ENCODE assay signal across 11 cellular contexts in the genomic region with DNA sequence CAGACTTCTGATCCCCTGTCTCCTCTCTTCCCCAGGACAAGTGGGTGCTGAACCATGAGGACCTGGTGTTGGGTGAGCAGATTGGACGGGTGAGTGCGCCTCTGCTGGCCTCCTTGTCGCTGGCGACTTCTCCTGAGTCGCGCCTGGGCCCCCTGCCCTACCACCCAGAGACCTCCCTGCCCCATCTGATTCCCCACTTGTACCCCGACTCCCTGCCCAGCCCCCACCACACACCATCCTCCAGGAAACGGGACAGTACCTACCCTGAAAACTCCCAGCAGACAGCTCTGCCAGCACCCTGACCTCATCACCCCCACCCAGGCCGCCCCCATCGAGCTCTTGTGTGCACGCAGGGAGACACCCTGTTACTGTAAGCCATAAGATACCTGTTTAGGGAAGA. TPM values are rescaled to one million over a fixed set of nuclear protein-coding genes. Genes with fewer than 3 reads are reported as not detected.
DNase-seq lines count a peak whose midpoint lies in the region; ATAC-seq and TF ChIP-seq lines count a peak whose summit lies in the region.
"Had no signal": no experiment of that assay in that cellular context is flagged by ENCODE, and none has a peak within 500 bp of the region (broad histone marks: within the 10 kb centered on the region; RNA-seq: fewer than 3 reads in every experiment).

No MANE protein-coding gene starts in this region.

- H3K4me3 ChIP-seq in right cardiac atrium (ENCODE audit: low read length) (no peak overlapping the region), left ventricle myocardium inferior (no peak overlapping the region)

- H3K27me3 ChIP-seq in right cardiac atrium (ENCODE audit: control insufficient read depth, insufficient read depth) (no peaks in the 10 kb centered on the region), left ventricle myocardium inferior (ENCODE audit: low read depth) (no peaks in the 10 kb centered on the region)

- no peak for TF ChIP-seq CTCF in left ventricle myocardium inferior (IDR thresholded peaks at IDR 0.05; ENCODE audit: borderline replicate concordance)
- no peak for TF ChIP-seq CTCF in chondrocyte (IDR thresholded peaks at IDR 0.05)

- no peaks in the 10 kb centered on the region for H3K27me3 Mint-ChIP-seq in activated CD4-positive, alpha-beta T cell treated with anti-CD3 and anti-CD28 coated beads, Interleukin-2, amount 10 ng/mL, durations not matched to agents 24 days and 14 days
- no peaks in the 10 kb centered on the region for H3K27me3 Mint-ChIP-seq in chondrocyte (ENCODE audit: low read depth)
- no peaks in the 10 kb centered on the region for H3K27me3 Mint-ChIP-seq in stimulated activated naive B cell treated with anti-CD40 and anti-IgM and Interleukin-4, amounts not matched to agents 10 μg/mL and 1 μg/mL and 100 μg/mL, for 72 hours

- 95% methylated on average over 11 of the region's 11 CpGs for WGBS in right cardiac atrium

- intact Hi-C loops in activated CD4-positive, alpha-beta T cell treated with anti-CD3 and anti-CD28 coated beads, Interleukin-2, amount 10 ng/mL, durations not matched to agents 24 days and 14 days (cut with micrococcal nuclease): no loop called here
- intact Hi-C loops in right cardiac atrium (cut with DNase I): no loop called here
- intact Hi-C loops in left ventricle myocardium inferior (cut with micrococcal nuclease): no loop called here

- no peak for DNase-seq in activated CD4-positive, alpha-beta T cell treated with anti-CD3 and anti-CD28 coated beads, Interleukin-2, amount 10 ng/mL, durations not matched to agents 24 days and 14 days
- no peak for DNase-seq in activated CD4-positive, alpha-beta T cell treated with anti-CD3 and anti-CD28 coated beads, Interleukin-2, amount 50 U/mL, for 4 hours
- DNase-seq in right cardiac atrium (peak in 2 of 3 donors; percentile 29 to 46), left ventricle myocardium inferior (no peak), chondrocyte (ENCODE audit: low spot score) (peak; percentile 81), NCI-H146 treated with DMSO at 0.1 percent for 48 hours (lab: John Stamatoyannopoulos, UW; ENCODE audit: unreplicated experiment) (no peak)
- DNase-seq in stimulated activated naive B cell treated with anti-CD40 and anti-IgM and Interleukin-4, amounts not matched to agents 10 μg/mL and 1 μg/mL and 100 μg/mL, for 72 hours: no peak
- DNase-seq: DMS53, GF-D8 had no signal

- ATAC-seq in right cardiac atrium (no peak), HG02852 (IDR thresholded peaks at IDR 0.05; ENCODE audit: unreplicated experiment) (no peak)
- ATAC-seq in stimulated activated naive B cell treated with anti-CD40 and anti-IgM and Interleukin-4, amounts not matched to agents 10 μg/mL and 1 μg/mL and 100 μg/mL, for 72 hours (replicated peaks): no peak

- H3K27ac Mint-ChIP-seq in activated CD4-positive, alpha-beta T cell treated with anti-CD3 and anti-CD28 coated beads, Interleukin-2, amount 10 ng/mL, durations not matched to agents 24 days and 14 days: peak overlapping the region; percentile 37
- H3K27ac Mint-ChIP-seq in chondrocyte (ENCODE audit: unreplicated experiment): no peak overlapping the region
- peak overlapping the region; percentile 59 for H3K27ac Mint-ChIP-seq in stimulated activated naive B cell treated with anti-CD40 and anti-IgM and Interleukin-4, amounts not matched to agents 10 μg/mL and 1 μg/mL and 100 μg/mL, for 72 hours

- H3K9me3 ChIP-seq in right cardiac atrium (ENCODE audit: control insufficient read depth, low read length) (no peaks in the 10 kb centered on the region), left ventricle myocardium inferior (replicated peaks) (no peaks in the 10 kb centered on the region)

- peaks cover 87% of the 10 kb centered on the region for H3K36me3 ChIP-seq in left ventricle myocardium inferior

- H3K27ac ChIP-seq in right cardiac atrium (ENCODE audit: low read length): no peak overlapping the region
- no peak overlapping the region for H3K27ac ChIP-seq in left ventricle myocardium inferior (replicated peaks)
- H3K27ac ChIP-seq: 22Rv1 had no signal

- H3K36me3 Mint-ChIP-seq in activated CD4-positive, alpha-beta T cell treated with anti-CD3 and anti-CD28 coated beads, Interleukin-2, amount 10 ng/mL, durations not matched to agents 24 days and 14 days (ENCODE audit: low read depth): peaks cover 60% of the 10 kb centered on the region
- no peaks in the 10 kb centered on the region for H3K36me3 Mint-ChIP-seq in chondrocyte (ENCODE audit: low read depth)
- peaks cover 10 to 25% of the 10 kb centered on the region in 2 donors for H3K36me3 Mint-ChIP-seq in stimulated activated naive B cell treated with anti-CD40 and anti-IgM and Interleukin-4, amounts not matched to agents 10 μg/mL and 1 μg/mL and 100 μg/mL, for 72 hours

- H3K4me3 Mint-ChIP-seq in activated CD4-positive, alpha-beta T cell treated with anti-CD3 and anti-CD28 coated beads, Interleukin-2, amount 10 ng/mL, durations not matched to agents 24 days and 14 days: no peak overlapping the region
- H3K4me3 Mint-ChIP-seq in chondrocyte (ENCODE audit: unreplicated experiment): no peak overlapping the region
- no peak overlapping the region for H3K4me3 Mint-ChIP-seq in stimulated activated naive B cell treated with anti-CD40 and anti-IgM and Interleukin-4, amounts not matched to agents 10 μg/mL and 1 μg/mL and 100 μg/mL, for 72 hours

- no peaks in the 10 kb centered on the region for H3K9me3 Mint-ChIP-seq in activated CD4-positive, alpha-beta T cell treated with anti-CD3 and anti-CD28 coated beads, Interleukin-2, amount 10 ng/mL, durations not matched to agents 24 days and 14 days
- no peaks in the 10 kb centered on the region for H3K9me3 Mint-ChIP-seq in chondrocyte (ENCODE audit: low read depth)
- H3K9me3 Mint-ChIP-seq in stimulated activated naive B cell treated with anti-CD40 and anti-IgM and Interleukin-4, amounts not matched to agents 10 μg/mL and 1 μg/mL and 100 μg/mL, for 72 hours: peaks cover 0 to 2% of the 10 kb centered on the region in 2 donors

- no peaks in the 10 kb centered on the region for H3K4me1 ChIP-seq in right cardiac atrium (ENCODE audit: control insufficient read depth, insufficient read depth, low read length)
- peaks cover 15% of the 10 kb centered on the region for H3K4me1 ChIP-seq in left ventricle myocardium inferior

- peaks cover 8% of the 10 kb centered on the region for H3K4me1 Mint-ChIP-seq in activated CD4-positive, alpha-beta T cell treated with anti-CD3 and anti-CD28 coated beads, Interleukin-2, amount 10 ng/mL, durations not matched to agents 24 days and 14 days
- H3K4me1 Mint-ChIP-seq in chondrocyte (ENCODE audit: low read depth): no peaks in the 10 kb centered on the region
- peaks cover 16 to 23% of the 10 kb centered on the region in 2 donors for H3K4me1 Mint-ChIP-seq in stimulated activated naive B cell treated with anti-CD40 and anti-IgM and Interleukin-4, amounts not matched to agents 10 μg/mL and 1 μg/mL and 100 μg/mL, for 72 hours

RNA-seq across cellular contexts. Expression of a gene that starts 7.7 kb away (rescaled TPM):
- 32.5 and 33.7 TPM in 2 replicates for total RNA-seq in activated CD4-positive, alpha-beta T cell treated with anti-CD3 and anti-CD28 coated beads, Interleukin-2, amount 10 ng/mL, durations not matched to agents 24 days and 14 days
- total RNA-seq in right cardiac atrium: 10 to 100 TPM; 15.6 to 21.0 (median 18.0) TPM
- 17.6 TPM for polyA plus RNA-seq in right cardiac atrium
- 11.9 TPM for total RNA-seq in left ventricle myocardium inferior
- 2.4 to 2.7 TPM (median 2.4 TPM) in 3 replicates for total RNA-seq in chondrocyte

RNA-seq across cellular contexts. Expression of a gene that starts 11.1 kb away (rescaled TPM):
- 196 and 206 TPM in 2 replicates for total RNA-seq in activated CD4-positive, alpha-beta T cell treated with anti-CD3 and anti-CD28 coated beads, Interleukin-2, amount 10 ng/mL, durations not matched to agents 24 days and 14 days
- 100 to 1,000 TPM in 2 of 4 donors, 10 to 100 TPM in 2; 75.9 to 118 (median 93.4) TPM for total RNA-seq in right cardiac atrium
- polyA plus RNA-seq in right cardiac atrium: 41.6 TPM
- total RNA-seq in left ventricle myocardium inferior: 95.4 TPM
- total RNA-seq in chondrocyte: 49.4 to 57.0 TPM (median 51.4 TPM) in 3 replicates

RNA-seq across cellular contexts. Expression of a gene that starts 23.6 kb away (rescaled TPM):
- total RNA-seq in activated CD4-positive, alpha-beta T cell treated with anti-CD3 and anti-CD28 coated beads, Interleukin-2, amount 10 ng/mL, durations not matched to agents 24 days and 14 days: 432 TPM in 2 replicates
- total RNA-seq in right cardiac atrium (10 to 100 TPM; 57.4 to 69.0 (median 60.8) TPM), left ventricle myocardium inferior (42.7 TPM), chondrocyte (66.2 to 118 TPM (median 71.1 TPM) in 3 replicates)
- polyA plus RNA-seq in right cardiac atrium: 60.1 TPM

RNA-seq across cellular contexts. Expression of a gene that starts 40.3 kb away (rescaled TPM):
- total RNA-seq in activated CD4-positive, alpha-beta T cell treated with anti-CD3 and anti-CD28 coated beads, Interleukin-2, amount 10 ng/mL, durations not matched to agents 24 days and 14 days: 36.3 and 39.9 TPM in 2 replicates
- 10 to 100 TPM; 13.5 to 17.7 (median 17.0) TPM for total RNA-seq in right cardiac atrium
- polyA plus RNA-seq in right cardiac atrium: 22.2 TPM
- total RNA-seq in left ventricle myocardium inferior: 12.7 TPM
- total RNA-seq in chondrocyte: 10.5 to 12.2 TPM (median 10.8 TPM) in 3 replicates

RNA-seq across cellular contexts. Expression of a gene that starts 43.1 kb away (rescaled TPM):
- 66.9 and 67.0 TPM in 2 replicates for total RNA-seq in activated CD4-positive, alpha-beta T cell treated with anti-CD3 and anti-CD28 coated beads, Interleukin-2, amount 10 ng/mL, durations not matched to agents 24 days and 14 days
- total RNA-seq in right cardiac atrium (10 to 100 TPM; 26.2 to 32.8 (median 29.9) TPM), left ventricle myocardium inferior (21.9 TPM), chondrocyte (70.9 to 85.7 TPM (median 73.2 TPM) in 3 replicates)
- polyA plus RNA-seq in right cardiac atrium: 24.0 TPM

Comparison
In these comparisons a context has a peak if more than half of its experiments do, and no peak if none do; other contexts are left out.
1. DNase-seq: peak in right cardiac atrium (2 of 3) and chondrocyte (single experiment); none in activated CD4-positive, alpha-beta T cell treated with anti-CD3 and anti-CD28 coated beads, Interleukin-2, amount 10 ng/mL, durations not matched to agents 24 days and 14 days (single experiment), activated CD4-positive, alpha-beta T cell treated with anti-CD3 and anti-CD28 coated beads, Interleukin-2, amount 50 U/mL, for 4 hours (0 of 2), left ventricle myocardium inferior (single experiment), stimulated activated naive B cell treated with anti-CD40 and anti-IgM and Interleukin-4, amounts not matched to agents 10 μg/mL and 1 μg/mL and 100 μg/mL, for 72 hours (single experiment) and NCI-H146 treated with DMSO at 0.1 percent for 48 hours (single experiment).